ENCODE assay signal across 22 cellular contexts in the genomic region with DNA sequence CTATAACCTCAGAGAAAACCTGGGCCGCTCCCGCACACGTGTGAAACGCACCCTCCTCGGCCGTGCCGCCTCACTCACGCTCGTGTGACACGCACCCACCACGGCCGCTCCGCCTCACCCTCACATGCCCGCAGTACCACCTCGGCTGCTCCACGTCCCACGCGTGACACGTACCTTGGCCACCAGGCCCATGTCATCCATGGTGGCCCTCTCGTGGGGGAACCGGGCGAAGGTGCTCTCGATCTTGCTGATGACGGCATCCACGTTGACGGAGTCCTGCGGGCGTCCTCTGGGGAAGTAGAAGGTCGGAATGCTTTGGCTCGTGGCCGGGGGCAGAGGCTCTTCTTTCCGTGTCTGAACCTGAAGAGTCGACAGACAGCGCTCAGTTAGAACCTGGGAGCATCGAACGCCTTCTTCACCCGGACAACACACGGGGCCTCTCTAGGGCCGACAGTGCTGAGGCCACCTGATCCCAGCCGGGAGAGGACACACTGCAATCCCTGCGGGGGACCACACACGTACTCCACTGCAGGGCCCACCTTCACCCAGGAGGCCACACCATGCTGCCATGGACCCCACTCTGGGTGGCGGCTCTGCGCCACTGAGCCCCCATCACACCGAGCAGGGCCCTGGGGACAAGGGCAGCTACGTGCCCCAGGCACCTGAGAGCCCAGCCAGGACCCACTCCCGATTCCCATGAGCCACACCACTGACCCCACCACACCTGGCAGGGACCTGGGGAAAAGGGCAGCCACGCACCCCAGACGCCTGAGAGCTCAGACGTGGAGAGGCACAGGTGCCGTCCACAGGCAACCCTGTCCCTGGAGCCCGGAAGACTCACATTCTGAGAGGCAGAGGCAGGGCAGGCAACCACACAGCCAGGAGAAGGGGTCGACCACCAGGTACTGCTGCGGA. TPM values are rescaled to one million over a fixed set of nuclear protein-coding genes. Genes with fewer than 3 reads are reported as not detected.
A peak's percentile ranks its signal among the peaks of the same experiment; 100 is the strongest.
DNase-seq lines count a peak whose midpoint lies in the region; ATAC-seq, FAIRE-seq and TF ChIP-seq lines count a peak whose summit lies in the region.
"Had no signal": no experiment of that assay in that cellular context is flagged by ENCODE, and none has a peak within 500 bp of the region (broad histone marks: within the 10 kb centered on the region; RNA-seq: fewer than 3 reads in every experiment).

No MANE protein-coding gene starts in this region.

- H3K4me1 ChIP-seq in trophoblast cell (ENCODE audit: control insufficient read depth in 1 of 2, insufficient read depth in 2 of 2, low read length in 2 of 2), result no peaks in the 10 kb centered on the region
- no peaks in the 10 kb centered on the region for H3K4me1 ChIP-seq in aorta (ENCODE audit: control insufficient read depth in 1 of 2, insufficient read depth in 2 of 2, low read length in 2 of 2)

- H3K4me3 Mint-ChIP-seq in activated naive CD4-positive, alpha-beta T cell treated with anti-CD3 and anti-CD28 coated beads, Interleukin-2, amount 50 U/mL, for 24 hours, result no peak overlapping the region
- H3K4me3 Mint-ChIP-seq in activated naive CD4-positive, alpha-beta T cell treated with anti-CD3 and anti-CD28 coated beads, Interleukin-2, amount 10 ng/mL, durations not matched to agents 7 days and 5 days, result no peak overlapping the region
- H3K4me3 Mint-ChIP-seq: H9 had no signal

- H3K4me1 Mint-ChIP-seq in activated naive CD4-positive, alpha-beta T cell treated with anti-CD3 and anti-CD28 coated beads, Interleukin-2, amount 50 U/mL, for 24 hours, result peaks cover 15% of the 10 kb centered on the region
- H3K4me1 Mint-ChIP-seq in activated naive CD4-positive, alpha-beta T cell treated with anti-CD3 and anti-CD28 coated beads, Interleukin-2, amount 10 ng/mL, durations not matched to agents 7 days and 5 days, result peaks cover 15% of the 10 kb centered on the region
- H3K4me1 Mint-ChIP-seq: H9 had no signal

- H3K36me3 ChIP-seq in trophoblast cell (ENCODE audit: control insufficient read depth in 1 of 2, insufficient read depth in 2 of 2, low read length in 2 of 2) (peaks cover 18 to 23% of the 10 kb centered on the region in 2 experiments), aorta (ENCODE audit: control insufficient read depth in 1 of 2, insufficient read depth in 2 of 2, low read length in 1 of 2) (peaks cover 0 to 2% of the 10 kb centered on the region in 2 donors)

- no peak overlapping the region for H3K23ac ChIP-seq in trophoblast cell (ENCODE audit: low read length)

- no peak overlapping the region for H2BK5ac ChIP-seq in trophoblast cell (ENCODE audit: low read depth, low read length, poor library complexity)

- H3K14ac ChIP-seq in trophoblast cell (ENCODE audit: low read length), result no peak overlapping the region

- no peak overlapping the region for H4K91ac ChIP-seq in trophoblast cell (ENCODE audit: low read depth, low read length)

- no peak overlapping the region for H3K9ac ChIP-seq in trophoblast cell (ENCODE audit: low read length)

- H3K79me2 ChIP-seq in trophoblast cell (ENCODE audit: control insufficient read depth, insufficient read depth, low read length, poor library complexity), result no peaks in the 10 kb centered on the region

- no CpG with 5 or more reads among the region's 54 CpGs for WGBS in trophoblast cell (ENCODE audit: extremely low coverage, insufficient coverage, insufficient read length)
- 97% methylated on average over 54 of the region's 54 CpGs for WGBS in aorta, 2 donors

- peak overlapping the region; percentile 23 for H3K27ac Mint-ChIP-seq in activated naive CD4-positive, alpha-beta T cell treated with anti-CD3 and anti-CD28 coated beads, Interleukin-2, amount 50 U/mL, for 24 hours
- no peak overlapping the region for H3K27ac Mint-ChIP-seq in activated naive CD4-positive, alpha-beta T cell treated with anti-CD3 and anti-CD28 coated beads, Interleukin-2, amount 10 ng/mL, durations not matched to agents 7 days and 5 days
- H3K27ac Mint-ChIP-seq: IgD-negative memory B cell had no signal

- H3K18ac ChIP-seq in trophoblast cell (ENCODE audit: low read length), result no peak overlapping the region

- no peak overlapping the region for H4K8ac ChIP-seq in trophoblast cell (ENCODE audit: low read depth, low read length)

- no peak overlapping the region for H2BK12ac ChIP-seq in trophoblast cell (ENCODE audit: low read length)

- H3K79me1 ChIP-seq in trophoblast cell (ENCODE audit: low read length), result no peaks in the 10 kb centered on the region

- intact Hi-C loops in left ventricle myocardium superior (cut with micrococcal nuclease), result no loop called here
- intact Hi-C loops in aorta (cut with DNase I), result no loop called here

- no peak overlapping the region for H2BK120ac ChIP-seq in trophoblast cell (ENCODE audit: insufficient read depth, low read length, poor library complexity)

- H3K4me2 ChIP-seq in trophoblast cell (ENCODE audit: low read length), result no peak overlapping the region

- no peak overlapping the region for H2AK5ac ChIP-seq in trophoblast cell (ENCODE audit: low read length)

- H3K27ac ChIP-seq in trophoblast cell (ENCODE audit: low read depth, low read length) (no peak overlapping the region), aorta (ENCODE audit: low read depth in 1 of 2, low read length in 2 of 2) (no peak overlapping the region)
- H3K27ac ChIP-seq: 22Rv1, C4-2B had no signal

- no peaks in the 10 kb centered on the region for H3K27me3 Mint-ChIP-seq in activated naive CD4-positive, alpha-beta T cell treated with anti-CD3 and anti-CD28 coated beads, Interleukin-2, amount 50 U/mL, for 24 hours
- H3K27me3 Mint-ChIP-seq in activated naive CD4-positive, alpha-beta T cell treated with anti-CD3 and anti-CD28 coated beads, Interleukin-2, amount 10 ng/mL, durations not matched to agents 7 days and 5 days, result no peaks in the 10 kb centered on the region
- H3K27me3 Mint-ChIP-seq: IgD-negative memory B cell had no signal

- H3K4me3 ChIP-seq in trophoblast cell (ENCODE audit: low read depth, low read length), result peak overlapping the region; percentile 59
- H3K4me3 ChIP-seq in aorta (ENCODE audit: low read length in 2 of 2), result no peak overlapping the region
- H3K4me3 ChIP-seq: MG63 had no signal

- no peak overlapping the region for H3K4ac ChIP-seq in trophoblast cell (ENCODE audit: low read depth, low read length)

- peaks cover 4% of the 10 kb centered on the region for H3K9me3 Mint-ChIP-seq in activated naive CD4-positive, alpha-beta T cell treated with anti-CD3 and anti-CD28 coated beads, Interleukin-2, amount 50 U/mL, for 24 hours
- peaks cover 48% of the 10 kb centered on the region for H3K9me3 Mint-ChIP-seq in activated naive CD4-positive, alpha-beta T cell treated with anti-CD3 and anti-CD28 coated beads, Interleukin-2, amount 10 ng/mL, durations not matched to agents 7 days and 5 days

- no peak for TF ChIP-seq POLR2A in H54 (IDR thresholded peaks at IDR 0.05; ENCODE audit: low read depth, low read length)

- peaks cover 27% of the 10 kb centered on the region for H3K36me3 Mint-ChIP-seq in activated naive CD4-positive, alpha-beta T cell treated with anti-CD3 and anti-CD28 coated beads, Interleukin-2, amount 50 U/mL, for 24 hours
- H3K36me3 Mint-ChIP-seq in activated naive CD4-positive, alpha-beta T cell treated with anti-CD3 and anti-CD28 coated beads, Interleukin-2, amount 10 ng/mL, durations not matched to agents 7 days and 5 days, result peaks cover 61% of the 10 kb centered on the region

- CTCF ChIA-PET in activated naive CD4-positive, alpha-beta T cell treated with anti-CD3 and anti-CD28 coated beads, Interleukin-2, amount 10 ng/mL, durations not matched to agents 7 days and 5 days (lab: Charles Lee), result no interaction called here

- H3K9me3 ChIP-seq in trophoblast cell (ENCODE audit: insufficient read depth, low read depth, low read length) (peaks cover 13% of the 10 kb centered on the region), aorta (ENCODE audit: control insufficient read depth, low read length) (no peaks in the 10 kb centered on the region)

- no peaks in the 10 kb centered on the region for H3K27me3 ChIP-seq in trophoblast cell (ENCODE audit: insufficient read depth, low read length)
- H3K27me3 ChIP-seq in aorta (ENCODE audit: control insufficient read depth in 1 of 2, insufficient read depth in 2 of 2, low read length in 1 of 2), result no peaks in the 10 kb centered on the region
- H3K27me3 ChIP-seq: MG63 had no signal

- no peak overlapping the region for H2AFZ ChIP-seq in trophoblast cell (ENCODE audit: insufficient read depth, low read length, poor library complexity)

- FAIRE-seq in H54 (lab: Jason Lieb, UNC), result no peak

- peak; percentile 28 for ATAC-seq in left ventricle myocardium superior
- ATAC-seq in aorta (ENCODE audit: low FRiP score), result peak; percentile 38
- ATAC-seq: PC-3 had no signal

- H4K12ac ChIP-seq in trophoblast cell (ENCODE audit: low read depth, low read length), result peak overlapping the region; percentile 38

- no peak for DNase-seq in activated naive CD4-positive, alpha-beta T cell treated with anti-CD3 and anti-CD28 coated beads, Interleukin-2, amount 10 ng/mL, durations not matched to agents 7 days and 5 days
- DNase-seq in left ventricle myocardium superior (no peak), trophoblast cell (no peak), aorta (peak in 1 of 2 donors; percentile 70), NCI-H82 treated with DMSO at 0.1 percent for 48 hours (lab: John Stamatoyannopoulos, UW; ENCODE audit: unreplicated experiment) (no peak), H54 (ENCODE audit: insufficient read length, low spot score) (no peak), middle frontal gyrus (ENCODE audit: extremely low spot score, low spot score) (no peak)
- DNase-seq: AML-193, DND-41, H9, Kasumi-1, MG63, NCI-H1048, NCI-H1436, NCI-H1930, NCI-H226, NCI-H524, PC-3 had no signal

RNA-seq across cellular contexts. Expression of a gene that starts 25.2 kb away (rescaled TPM):
- total RNA-seq in left ventricle myocardium superior, result 194 TPM
- 29.5 and 31.3 TPM in 2 replicates for polyA plus RNA-seq in trophoblast cell (2013)
- total RNA-seq in aorta, result 10 to 100 TPM in 1 of 2 donors, 1 to 10 TPM in 1; 7.8 to 19.1 TPM
- polyA plus RNA-seq in aorta, result 10 to 100 TPM in 1 of 2 donors, 1 to 10 TPM in 1; 3.1 to 41.8 TPM

RNA-seq across cellular contexts. Expression of a gene that starts 42.9 kb away (rescaled TPM):
- total RNA-seq in left ventricle myocardium superior (51.9 TPM), aorta (10 to 100 TPM; 34.7 to 44.7 TPM)
- polyA plus RNA-seq in trophoblast cell (2013), result 30.2 and 30.6 TPM in 2 replicates
- 10 to 100 TPM; 38.8 to 62.6 TPM for polyA plus RNA-seq in aorta
